Comparison of ENCODE assay signal across 21 cellular contexts in genomic region chr12:91896725-91897515, GRCh38.
DNase-seq lines count a peak whose midpoint lies in the region; TF ChIP-seq lines count a peak whose summit lies in the region.
"Had no signal": no experiment of that assay in that cellular context is flagged by ENCODE, and none has a peak within 500 bp of the region (broad histone marks: within the 10 kb centered on the region; RNA-seq: fewer than 3 reads in every experiment).

No MANE protein-coding gene starts in this region.

- H3K36me3 ChIP-seq in cardiac muscle cell (no peaks in the 10 kb centered on the region), neuronal stem cell (replicated peaks in 1 of 2; ENCODE audit: control insufficient read depth in 2 of 2, insufficient read depth in 2 of 2, low read length in 2 of 2) (no peaks in the 10 kb centered on the region), mesendoderm (ENCODE audit: control insufficient read depth, insufficient read depth, low read length) (no peaks in the 10 kb centered on the region)
- H3K36me3 ChIP-seq: BE2C had no signal

- no peak overlapping the region for H3K4me2 ChIP-seq in neuronal stem cell (ENCODE audit: insufficient read depth, low read length, poor library complexity, severe bottlenecking)
- no peak overlapping the region for H3K4me2 ChIP-seq in mesendoderm (ENCODE audit: low read length)

- H4K8ac ChIP-seq in neuronal stem cell (ENCODE audit: low read depth, low read length) (no peak overlapping the region), mesendoderm (ENCODE audit: low read depth, low read length) (no peak overlapping the region)

- H3K18ac ChIP-seq in neuronal stem cell (ENCODE audit: low read length) (no peak overlapping the region), mesendoderm (ENCODE audit: low read length) (no peak overlapping the region)

- H3K9me3 ChIP-seq in cardiac muscle cell (ENCODE audit: low read depth) (no peaks in the 10 kb centered on the region), neuronal stem cell (replicated peaks in 1 of 2; ENCODE audit: control insufficient read depth in 2 of 2, insufficient read depth in 1 of 2, low read depth in 1 of 2, low read length in 2 of 2) (peaks cover 3 to 12% of the 10 kb centered on the region in 2 donors)
- H3K9me3 ChIP-seq: BE2C had no signal

- no peak overlapping the region for H2BK12ac ChIP-seq in neuronal stem cell (ENCODE audit: low read length)

- no peak overlapping the region for H2BK120ac ChIP-seq in neuronal stem cell (ENCODE audit: low read depth, low read length)
- no peak overlapping the region for H2BK120ac ChIP-seq in mesendoderm (ENCODE audit: low read depth, low read length)

- no peak overlapping the region for H4K91ac ChIP-seq in neuronal stem cell (ENCODE audit: low read depth, low read length, poor library complexity)

- no peak overlapping the region for H3K23ac ChIP-seq in neuronal stem cell (ENCODE audit: low read depth, low read length, poor library complexity)
- no peak overlapping the region for H3K23ac ChIP-seq in mesendoderm (ENCODE audit: low read length)

- H3K56ac ChIP-seq in mesendoderm (ENCODE audit: low read length): no peak overlapping the region

- no peak overlapping the region for H4K5ac ChIP-seq in mesendoderm (ENCODE audit: low read length)

- no peak overlapping the region for H3K9ac ChIP-seq in neuronal stem cell (ENCODE audit: low read depth, low read length, poor library complexity)
- no peak overlapping the region for H3K9ac ChIP-seq in mesendoderm (ENCODE audit: low read length)

- H2AFZ ChIP-seq in neuronal stem cell (ENCODE audit: low read length): peak overlapping the region; percentile 44

- peak; percentile 44 for DNase-seq in AG08395 (ENCODE audit: low spot score)
- peak in 1 of 2 donors; percentile 43 for DNase-seq in cardiac muscle cell (ENCODE audit: low read depth in 1 of 2, low spot score in 1 of 2)
- no peak for DNase-seq in neuronal stem cell (ENCODE audit: low spot score)
- no peak for DNase-seq in activated CD8-positive, alpha-beta memory T cell treated with anti-CD3 and anti-CD28 coated beads, Interleukin-2, amount 50 U/mL, for 4 hours
- DNase-seq in type B pancreatic cell (ENCODE audit: extremely low spot score, unreplicated experiment): no peak
- no peak for DNase-seq in stimulated activated CD4-positive, alpha-beta T cell treated with anti-CD3 and anti-CD28 coated beads, Interleukin-2, amount 100 ng/mL, for 24 hours
- DNase-seq in mesendoderm: no peak
- DNase-seq: activated B cell treated with CpG ODN at 0.5 μM for 24 hours; activated CD4-positive, alpha-beta T cell treated with anti-CD3 and anti-CD28 coated beads, Interleukin-2, amount 50 U/mL, for 48 hours; BE2C; COR-L47; DMS79 treated with DMSO at 0.1 percent for 48 hours; effector memory CD4-positive, alpha-beta T cell; Kasumi-1; left colon; NCI-H187; T1000 had no signal

- no CpG with 5 or more reads among the region's 8 CpGs for WGBS in neuronal stem cell (ENCODE audit: extremely low coverage in 2 of 2, insufficient read length in 2 of 2, insufficient replicate concordance in 1 of 2), 2 donors
- WGBS in mesendoderm (ENCODE audit: extremely low coverage, insufficient coverage, low lambda C conversion rate): no CpG with 5 or more reads among the region's 8 CpGs

- H3K9me3 Mint-ChIP-seq in brain (peaks cover 2 to 10% (median 8%) of the 10 kb centered on the region in 5 experiments), type B pancreatic cell (no peaks in the 10 kb centered on the region)

- H3K27ac Mint-ChIP-seq in brain (peak overlapping the region in 3 of 5 experiments; percentile 25 to 70 (median 29)), type B pancreatic cell (no peak overlapping the region)
- H3K27ac Mint-ChIP-seq: activated B cell treated with CpG ODN at 0.5 μM for 24 hours; mesothelial cell of epicardium; stimulated activated effector memory CD8-positive, alpha-beta T cell treated with anti-CD3 and anti-CD28 coated beads, Interleukin-12 subunit alpha, Interleukin-12 subunit beta, amount 100 ng/mL, for 72 hours had no signal

- H3K27ac ChIP-seq in cardiac muscle cell (peak overlapping the region; percentile 85), neuronal stem cell (replicated peaks; ENCODE audit: low read length) (no peak overlapping the region), mesendoderm (ENCODE audit: low read depth, low read length) (no peak overlapping the region)

- H3K79me2 ChIP-seq in mesendoderm (ENCODE audit: control insufficient read depth, insufficient read depth, low read length): no peaks in the 10 kb centered on the region

- H3K4me1 Mint-ChIP-seq in brain: peaks cover 49% of the 10 kb centered on the region
- H3K4me1 Mint-ChIP-seq in type B pancreatic cell (ENCODE audit: unreplicated experiment): no peaks in the 10 kb centered on the region
- H3K4me1 Mint-ChIP-seq: stimulated activated effector memory CD8-positive, alpha-beta T cell treated with anti-CD3 and anti-CD28 coated beads, Interleukin-12 subunit alpha, Interleukin-12 subunit beta, amount 100 ng/mL, for 72 hours had no signal

- no peaks in the 10 kb centered on the region for H3K27me3 ChIP-seq in cardiac muscle cell
- H3K27me3 ChIP-seq in neuronal stem cell (ENCODE audit: control insufficient read depth in 3 of 3, insufficient read depth in 3 of 3, low read depth in 1 of 3, low read length in 3 of 3): no peaks in the 10 kb centered on the region
- H3K27me3 ChIP-seq in mesendoderm (ENCODE audit: insufficient read depth, low read length, poor library complexity): no peaks in the 10 kb centered on the region
- H3K27me3 ChIP-seq: BE2C had no signal

- H3K4ac ChIP-seq in neuronal stem cell (ENCODE audit: low read length) (no peak overlapping the region), mesendoderm (ENCODE audit: low read depth, low read length) (no peak overlapping the region)

- H3K4me3 Mint-ChIP-seq in brain (no peak overlapping the region), type B pancreatic cell (no peak overlapping the region)
- H3K4me3 Mint-ChIP-seq: activated B cell treated with CpG ODN at 0.5 μM for 24 hours; mesothelial cell of epicardium; natural killer cell treated with Interleukin-12 subunit alpha and Interleukin-12 subunit beta and Interleukin-15 and Interleukin-18, amount 100 ng/mL, for 72 hours; stimulated activated effector memory CD8-positive, alpha-beta T cell treated with anti-CD3 and anti-CD28 coated beads, Interleukin-12 subunit alpha, Interleukin-12 subunit beta, amount 100 ng/mL, for 72 hours had no signal

- no peaks in the 10 kb centered on the region for H3K36me3 Mint-ChIP-seq in brain
- peaks cover 3% of the 10 kb centered on the region for H3K36me3 Mint-ChIP-seq in type B pancreatic cell
- H3K36me3 Mint-ChIP-seq: mesothelial cell of epicardium; natural killer cell treated with Interleukin-12 subunit alpha and Interleukin-12 subunit beta and Interleukin-15 and Interleukin-18, amount 100 ng/mL, for 72 hours; stimulated activated effector memory CD8-positive, alpha-beta T cell treated with anti-CD3 and anti-CD28 coated beads, Interleukin-12 subunit alpha, Interleukin-12 subunit beta, amount 100 ng/mL, for 72 hours had no signal

- H2BK15ac ChIP-seq in neuronal stem cell (ENCODE audit: low read length) (no peak overlapping the region), mesendoderm (replicated peaks; ENCODE audit: low read depth) (no peak overlapping the region)

- peaks cover 3% of the 10 kb centered on the region for H3K27me3 Mint-ChIP-seq in brain
- no peaks in the 10 kb centered on the region for H3K27me3 Mint-ChIP-seq in type B pancreatic cell

- H3K14ac ChIP-seq in neuronal stem cell (ENCODE audit: low read length): no peak overlapping the region

- H3K4me3 ChIP-seq in cardiac muscle cell: no peak overlapping the region
- no peak overlapping the region for H3K4me3 ChIP-seq in neuronal stem cell (ENCODE audit: low read length in 2 of 2)
- H3K4me3 ChIP-seq in mesendoderm (ENCODE audit: low read length): no peak overlapping the region

- no peak overlapping the region for H2AK5ac ChIP-seq in neuronal stem cell (ENCODE audit: low read depth, low read length)
- H2AK5ac ChIP-seq in mesendoderm (ENCODE audit: low read length): no peak overlapping the region

- no peak for TF ChIP-seq CTCF in brain (conservative IDR thresholded peaks at IDR 0.05)
- TF ChIP-seq CTCF in cardiac muscle cell (IDR thresholded peaks at IDR 0.05; ENCODE audit: low read depth, low read length): no peak
- TF ChIP-seq CTCF in type B pancreatic cell (conservative IDR thresholded peaks at IDR 0.05): no peak

- H2BK5ac ChIP-seq in neuronal stem cell (ENCODE audit: low read length): no peak overlapping the region
- no peak overlapping the region for H2BK5ac ChIP-seq in mesendoderm (ENCODE audit: low read length)

- H3K79me1 ChIP-seq in neuronal stem cell (ENCODE audit: low read depth, low read length) (no peaks in the 10 kb centered on the region), mesendoderm (ENCODE audit: low read length) (no peaks in the 10 kb centered on the region)

- H3K4me1 ChIP-seq in cardiac muscle cell (ENCODE audit: low read depth): peaks cover 42% of the 10 kb centered on the region
- peaks cover 5 to 7% of the 10 kb centered on the region in 2 donors for H3K4me1 ChIP-seq in neuronal stem cell (ENCODE audit: control insufficient read depth in 2 of 2, insufficient read depth in 1 of 2, low read depth in 1 of 2, low read length in 2 of 2)
- no peaks in the 10 kb centered on the region for H3K4me1 ChIP-seq in mesendoderm (ENCODE audit: control insufficient read depth, low read depth, low read length)
- H3K4me1 ChIP-seq: BE2C had no signal
